ENCODE assay signal across 1 cellular context in the genomic region with DNA sequence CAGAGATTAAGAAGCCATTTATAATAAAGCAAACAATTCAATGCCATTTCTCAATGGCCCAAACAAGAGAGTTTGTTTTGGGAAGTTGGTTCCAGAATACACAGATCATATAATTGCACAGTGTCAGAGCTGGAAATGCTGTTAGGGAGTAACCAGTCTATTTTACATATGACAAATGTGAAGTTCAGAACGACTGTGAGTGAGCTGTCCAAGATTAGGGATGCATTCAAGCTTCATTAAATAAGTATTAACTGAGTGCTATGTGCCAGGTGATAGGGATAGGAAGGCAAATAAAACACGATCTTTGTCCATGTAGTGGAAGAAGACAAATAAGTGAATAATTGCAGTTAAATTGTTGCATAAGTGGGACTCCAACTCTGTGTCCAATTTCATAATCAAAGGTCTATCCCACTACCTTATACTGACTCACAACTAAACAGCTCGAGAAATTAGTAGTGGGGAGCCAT.
TF ChIP-seq lines count a peak whose summit lies in the region.

No MANE protein-coding gene starts in this region.

TF ChIP-seq in GM23338, 12 proteins besides CTCF, POLR2A, EP300 and RAD21:
- TF ChIP-seq, protein P1, sequence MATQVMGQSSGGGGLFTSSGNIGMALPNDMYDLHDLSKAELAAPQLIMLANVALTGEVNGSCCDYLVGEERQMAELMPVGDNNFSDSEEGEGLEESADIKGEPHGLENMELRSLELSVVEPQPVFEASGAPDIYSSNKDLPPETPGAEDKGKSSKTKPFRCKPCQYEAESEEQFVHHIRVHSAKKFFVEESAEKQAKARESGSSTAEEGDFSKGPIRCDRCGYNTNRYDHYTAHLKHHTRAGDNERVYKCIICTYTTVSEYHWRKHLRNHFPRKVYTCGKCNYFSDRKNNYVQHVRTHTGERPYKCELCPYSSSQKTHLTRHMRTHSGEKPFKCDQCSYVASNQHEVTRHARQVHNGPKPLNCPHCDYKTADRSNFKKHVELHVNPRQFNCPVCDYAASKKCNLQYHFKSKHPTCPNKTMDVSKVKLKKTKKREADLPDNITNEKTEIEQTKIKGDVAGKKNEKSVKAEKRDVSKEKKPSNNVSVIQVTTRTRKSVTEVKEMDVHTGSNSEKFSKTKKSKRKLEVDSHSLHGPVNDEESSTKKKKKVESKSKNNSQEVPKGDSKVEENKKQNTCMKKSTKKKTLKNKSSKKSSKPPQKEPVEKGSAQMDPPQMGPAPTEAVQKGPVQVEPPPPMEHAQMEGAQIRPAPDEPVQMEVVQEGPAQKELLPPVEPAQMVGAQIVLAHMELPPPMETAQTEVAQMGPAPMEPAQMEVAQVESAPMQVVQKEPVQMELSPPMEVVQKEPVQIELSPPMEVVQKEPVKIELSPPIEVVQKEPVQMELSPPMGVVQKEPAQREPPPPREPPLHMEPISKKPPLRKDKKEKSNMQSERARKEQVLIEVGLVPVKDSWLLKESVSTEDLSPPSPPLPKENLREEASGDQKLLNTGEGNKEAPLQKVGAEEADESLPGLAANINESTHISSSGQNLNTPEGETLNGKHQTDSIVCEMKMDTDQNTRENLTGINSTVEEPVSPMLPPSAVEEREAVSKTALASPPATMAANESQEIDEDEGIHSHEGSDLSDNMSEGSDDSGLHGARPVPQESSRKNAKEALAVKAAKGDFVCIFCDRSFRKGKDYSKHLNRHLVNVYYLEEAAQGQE (IDR thresholded peaks at IDR 0.05; ENCODE audit: unreplicated experiment) = no peak
- TF ChIP-seq ZNF114 (CRISPR knock-in tag; IDR thresholded peaks at IDR 0.05) = no peak
- TF ChIP-seq CREB1 (CRISPR knock-in tag; IDR thresholded peaks at IDR 0.05; ENCODE audit: low read depth) = no peak
- no peak for TF ChIP-seq JUNB (IDR thresholded peaks at IDR 0.05; ENCODE audit: unreplicated experiment)
- TF ChIP-seq EZH2phosphoT487 (IDR thresholded peaks at IDR 0.05; ENCODE audit: unreplicated experiment) = no peak
- no peak for TF ChIP-seq ZNF331 (CRISPR knock-in tag; IDR thresholded peaks at IDR 0.05; ENCODE audit: low read depth)
- TF ChIP-seq, protein P2, sequence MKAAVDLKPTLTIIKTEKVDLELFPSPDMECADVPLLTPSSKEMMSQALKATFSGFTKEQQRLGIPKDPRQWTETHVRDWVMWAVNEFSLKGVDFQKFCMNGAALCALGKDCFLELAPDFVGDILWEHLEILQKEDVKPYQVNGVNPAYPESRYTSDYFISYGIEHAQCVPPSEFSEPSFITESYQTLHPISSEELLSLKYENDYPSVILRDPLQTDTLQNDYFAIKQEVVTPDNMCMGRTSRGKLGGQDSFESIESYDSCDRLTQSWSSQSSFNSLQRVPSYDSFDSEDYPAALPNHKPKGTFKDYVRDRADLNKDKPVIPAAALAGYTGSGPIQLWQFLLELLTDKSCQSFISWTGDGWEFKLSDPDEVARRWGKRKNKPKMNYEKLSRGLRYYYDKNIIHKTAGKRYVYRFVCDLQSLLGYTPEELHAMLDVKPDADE (IDR thresholded peaks at IDR 0.05) = no peak
- TF ChIP-seq STAT1 (IDR thresholded peaks at IDR 0.05; ENCODE audit: unreplicated experiment) = no peak
